In genomic region chr20:3686867-3687321, GRCh38 we compare ENCODE assay signal across 1 cellular context.
TF ChIP-seq lines count a peak whose summit lies in the region.

No MANE protein-coding gene starts in this region.

TF ChIP-seq in H1, 55 proteins besides CTCF, POLR2A, EP300 and RAD21:
- TF ChIP-seq ATF3 (IDR thresholded peaks at IDR 0.05; ENCODE audit: insufficient read depth, low read depth, low read length) (no peak), CBX8 (IDR thresholded peaks at IDR 0.05; ENCODE audit: borderline replicate concordance, low read depth, low read length) (no peak), EZH2 (IDR thresholded peaks at IDR 0.05; ENCODE audit: low read depth, low read length, severe bottlenecking) (no peak), SP4 (IDR thresholded peaks at IDR 0.05; ENCODE audit: low read length) (no peak), ASH2L (IDR thresholded peaks at IDR 0.05; ENCODE audit: low read length) (no peak), EGR1 (IDR thresholded peaks at IDR 0.05; ENCODE audit: borderline replicate concordance, low read depth, low read length) (no peak), SIN3A (conservative IDR thresholded peaks at IDR 0.05 in 1 of 2, IDR thresholded peaks at IDR 0.05 in 1 of 2; ENCODE audit: low read depth in 1 of 2, low read length in 2 of 2) (no peak), KDM1A (IDR thresholded peaks at IDR 0.05; ENCODE audit: borderline replicate concordance, low read length) (no peak), RXRA (IDR thresholded peaks at IDR 0.05; ENCODE audit: insufficient read depth, low read depth, low read length) (no peak)
